6 cellular contexts compared by ENCODE assay signal in the genomic region with DNA sequence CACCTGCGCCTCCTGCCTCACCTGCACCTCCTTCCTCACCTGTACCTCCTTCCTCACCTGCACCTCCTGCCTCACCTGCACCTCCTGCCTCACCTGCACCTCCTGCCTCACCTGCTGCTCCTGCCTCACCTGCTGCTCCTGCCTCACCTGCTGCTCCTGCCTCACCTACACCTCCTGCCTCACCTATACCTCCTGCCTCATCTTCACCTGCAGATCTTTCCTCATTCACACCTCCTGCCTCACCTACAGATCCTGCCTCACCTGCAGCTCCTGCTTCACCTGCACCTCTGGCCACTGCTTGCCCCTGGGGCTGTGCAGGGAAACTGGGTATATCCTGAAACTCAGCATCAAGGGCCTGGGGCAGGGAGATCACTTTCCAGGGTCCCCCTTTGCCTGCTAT. TPM values are rescaled to one million over a fixed set of nuclear protein-coding genes. Genes with fewer than 3 reads are reported as not detected.
"Had no signal": no experiment of that assay in that cellular context is flagged by ENCODE, and none has a peak within 500 bp of the region (broad histone marks: within the 10 kb centered on the region; RNA-seq: fewer than 3 reads in every experiment).

No MANE protein-coding gene starts in this region.

RNA-seq across cellular contexts. Expression of a gene that starts 1.5 kb away (rescaled TPM):
- total RNA-seq: HepG2, HT-29, HT1080, IMR-90, K562 had no signal
- polyA plus RNA-seq: HepG2, IgD-negative memory B cell, IMR-90, K562 had no signal
